Comparison of ENCODE assay signal across 17 cellular contexts in genomic region chr6:129368970-129369369, GRCh38.
A peak's percentile ranks its signal among the peaks of the same experiment; 100 is the strongest.
DNase-seq lines count a peak whose midpoint lies in the region; ATAC-seq, FAIRE-seq and TF ChIP-seq lines count a peak whose summit lies in the region.
"Had no signal": no experiment of that assay in that cellular context is flagged by ENCODE, and none has a peak within 500 bp of the region (broad histone marks: within the 10 kb centered on the region; RNA-seq: fewer than 3 reads in every experiment).

No MANE protein-coding gene starts in this region.

- BruUV-seq in Panc1 (replicated peaks; lab: Mats Ljungman, UMichigan): no TSS peak

- H3K27ac ChIP-seq in Panc1 (ENCODE audit: low read length) (peak overlapping the region; percentile 74), astrocyte (ENCODE audit: low read depth, low read length) (no peak overlapping the region)
- H3K27ac ChIP-seq: C4-2B had no signal

- no peaks in the 10 kb centered on the region for H3K36me3 ChIP-seq in Panc1 (ENCODE audit: control insufficient read depth, insufficient read depth, low read length)
- H3K36me3 ChIP-seq in astrocyte (ENCODE audit: insufficient read depth, low read length): no peaks in the 10 kb centered on the region

- no peak for FAIRE-seq in astrocyte (lab: Jason Lieb, UNC)
- FAIRE-seq: GM12891, K562 had no signal

- H4K20me1 ChIP-seq in astrocyte (ENCODE audit: insufficient read depth, low read length): no peaks in the 10 kb centered on the region

- H3K9me3 ChIP-seq in Panc1 (ENCODE audit: control insufficient read depth, insufficient read depth, low read depth, low read length): no peaks in the 10 kb centered on the region
- H3K9me3 ChIP-seq in astrocyte (ENCODE audit: insufficient read depth, low read depth, low read length): no peaks in the 10 kb centered on the region

- no peaks in the 10 kb centered on the region for H3K9me3 Mint-ChIP-seq in activated naive CD4-positive, alpha-beta T cell treated with anti-CD3 and anti-CD28 coated beads, Interleukin-2, amount 50 U/mL, for 24 hours
- no peaks in the 10 kb centered on the region for H3K9me3 Mint-ChIP-seq in astrocyte (ENCODE audit: unreplicated experiment)
- no peaks in the 10 kb centered on the region for H3K9me3 Mint-ChIP-seq in natural killer cell treated with Interleukin-12 subunit alpha and Interleukin-12 subunit beta and Interleukin-15 and Interleukin-18, amount 100 ng/mL, for 72 hours

- H3K9ac ChIP-seq in astrocyte (ENCODE audit: low read length): no peak overlapping the region

- H3K36me3 Mint-ChIP-seq in activated naive CD4-positive, alpha-beta T cell treated with anti-CD3 and anti-CD28 coated beads, Interleukin-2, amount 50 U/mL, for 24 hours: no peaks in the 10 kb centered on the region
- H3K36me3 Mint-ChIP-seq in astrocyte (ENCODE audit: low read depth, unreplicated experiment): no peaks in the 10 kb centered on the region
- H3K36me3 Mint-ChIP-seq in natural killer cell treated with Interleukin-12 subunit alpha and Interleukin-12 subunit beta and Interleukin-15 and Interleukin-18, amount 100 ng/mL, for 72 hours: no peaks in the 10 kb centered on the region

- H3K4me3 ChIP-seq in Panc1 (ENCODE audit: low read depth in 2 of 2, low read length in 2 of 2): no peak overlapping the region
- no peak overlapping the region for H3K4me3 ChIP-seq in astrocyte (ENCODE audit: insufficient read depth, low read depth, low read length)
- H3K4me3 ChIP-seq: K562 had no signal

- no peaks in the 10 kb centered on the region for H3K79me2 ChIP-seq in astrocyte (ENCODE audit: insufficient read depth, low read length)

- H3K4me2 ChIP-seq in astrocyte (ENCODE audit: low read length): no peak overlapping the region

- intact Hi-C loops in Panc1 (cut with micrococcal nuclease; ENCODE audit: unreplicated experiment): no loop called here

- H2AFZ ChIP-seq in astrocyte (ENCODE audit: low read depth, low read length): no peak overlapping the region

- H3K27me3 ChIP-seq in Panc1 (ENCODE audit: control insufficient read depth, insufficient read depth, low read length) (no peaks in the 10 kb centered on the region), astrocyte (ENCODE audit: insufficient read depth, low read length) (no peaks in the 10 kb centered on the region)

- H3K4me1 ChIP-seq in Panc1 (ENCODE audit: control insufficient read depth, insufficient read depth, low read length) (peaks cover 16% of the 10 kb centered on the region; the same call in 1 of the 2 replicates), astrocyte (ENCODE audit: insufficient read depth, low read length) (peaks cover 4% of the 10 kb centered on the region)

- in situ Hi-C loops in Panc1 (cut with HindIII; ENCODE audit: low pct_unique_long_range_greater_than_20kb, low sequenced_read_pairs): no loop called here

- peak overlapping the region; percentile 1 for H3K27ac Mint-ChIP-seq in activated naive CD4-positive, alpha-beta T cell treated with anti-CD3 and anti-CD28 coated beads, Interleukin-2, amount 50 U/mL, for 24 hours
- no peak overlapping the region for H3K27ac Mint-ChIP-seq in astrocyte (ENCODE audit: unreplicated experiment)
- peak overlapping the region in 1 of 2 donors; percentile 16 for H3K27ac Mint-ChIP-seq in natural killer cell treated with Interleukin-12 subunit alpha and Interleukin-12 subunit beta and Interleukin-15 and Interleukin-18, amount 100 ng/mL, for 72 hours

- TF ChIP-seq CTCF in Panc1 (IDR thresholded peaks at IDR 0.05) (no peak), astrocyte (IDR thresholded peaks at IDR 0.05; ENCODE audit: insufficient read depth, low read depth, low read length) (no peak)

- H3K4me3 Mint-ChIP-seq in activated naive CD4-positive, alpha-beta T cell treated with anti-CD3 and anti-CD28 coated beads, Interleukin-2, amount 50 U/mL, for 24 hours: no peak overlapping the region
- H3K4me3 Mint-ChIP-seq in astrocyte (ENCODE audit: unreplicated experiment): no peak overlapping the region
- peak overlapping the region; percentile 11 for H3K4me3 Mint-ChIP-seq in natural killer cell treated with Interleukin-12 subunit alpha and Interleukin-12 subunit beta and Interleukin-15 and Interleukin-18, amount 100 ng/mL, for 72 hours

- CTCF ChIA-PET in Panc1 (lab: Charles Lee): no interaction called here

- DNase-seq in activated naive CD4-positive, alpha-beta T cell (lab: John Stamatoyannopoulos, UW): no peak
- DNase-seq in Panc1 (ENCODE audit: low read depth, low spot score): no peak
- peak; percentile 10 for DNase-seq in astrocyte (ENCODE audit: low read depth)
- DNase-seq in natural killer cell treated with Interleukin-12 subunit alpha and Interleukin-12 subunit beta and Interleukin-15 and Interleukin-18, amount 100 ng/mL, for 72 hours (ENCODE audit: low spot score): no peak
- no peak for DNase-seq in NCI-H1417 (lab: John Stamatoyannopoulos, UW)
- no peak for DNase-seq in nucleus accumbens (lab: John Stamatoyannopoulos, UW)
- DNase-seq: DMS 273 treated with DMSO at 0.1 percent for 48 hours, GDM1, GOT3, NCI-H187 treated with DMSO at 0.1 percent for 48 hours, NCI-H446 treated with DMSO at 0.1 percent for 48 hours, PC-3 had no signal

- POLR2A ChIA-PET in Panc1 (lab: Charles Lee): interaction anchor here (0.6 kb wide), 1 partner anchor 29 kb away, joined by 3 read pairs; no protein-coding TSS in a partner anchor

- ATAC-seq in Panc1 (no peak), HG03460 (IDR thresholded peaks at IDR 0.05; ENCODE audit: unreplicated experiment) (no peak)
- peak; percentile 63 to 87 for ATAC-seq in natural killer cell treated with Interleukin-12 subunit alpha and Interleukin-12 subunit beta and Interleukin-15 and Interleukin-18, amount 100 ng/mL, for 72 hours
- ATAC-seq: K562, PC-3 had no signal

- H3K27me3 Mint-ChIP-seq in activated naive CD4-positive, alpha-beta T cell treated with anti-CD3 and anti-CD28 coated beads, Interleukin-2, amount 50 U/mL, for 24 hours: no peaks in the 10 kb centered on the region
- H3K27me3 Mint-ChIP-seq in astrocyte (ENCODE audit: low read depth, unreplicated experiment): no peaks in the 10 kb centered on the region
- no peaks in the 10 kb centered on the region for H3K27me3 Mint-ChIP-seq in natural killer cell treated with Interleukin-12 subunit alpha and Interleukin-12 subunit beta and Interleukin-15 and Interleukin-18, amount 100 ng/mL, for 72 hours

- peaks cover 21% of the 10 kb centered on the region for H3K4me1 Mint-ChIP-seq in activated naive CD4-positive, alpha-beta T cell treated with anti-CD3 and anti-CD28 coated beads, Interleukin-2, amount 50 U/mL, for 24 hours
- peaks cover 4% of the 10 kb centered on the region for H3K4me1 Mint-ChIP-seq in astrocyte (ENCODE audit: low read depth, unreplicated experiment)
- peaks cover 27 to 33% of the 10 kb centered on the region in 2 donors for H3K4me1 Mint-ChIP-seq in natural killer cell treated with Interleukin-12 subunit alpha and Interleukin-12 subunit beta and Interleukin-15 and Interleukin-18, amount 100 ng/mL, for 72 hours (ENCODE audit: low read depth in 2 of 2)

Comparison
In these comparisons a context has a peak if more than half of its experiments do, and no peak if none do; other contexts are left out.
1. ATAC-seq: peak in natural killer cell treated with Interleukin-12 subunit alpha and Interleukin-12 subunit beta and Interleukin-15 and Interleukin-18, amount 100 ng/mL, for 72 hours (2 of 2); none in Panc1 (single experiment) and HG03460 (single experiment).